Comparison of ENCODE assay signal across 31 cellular contexts in the genomic region with DNA sequence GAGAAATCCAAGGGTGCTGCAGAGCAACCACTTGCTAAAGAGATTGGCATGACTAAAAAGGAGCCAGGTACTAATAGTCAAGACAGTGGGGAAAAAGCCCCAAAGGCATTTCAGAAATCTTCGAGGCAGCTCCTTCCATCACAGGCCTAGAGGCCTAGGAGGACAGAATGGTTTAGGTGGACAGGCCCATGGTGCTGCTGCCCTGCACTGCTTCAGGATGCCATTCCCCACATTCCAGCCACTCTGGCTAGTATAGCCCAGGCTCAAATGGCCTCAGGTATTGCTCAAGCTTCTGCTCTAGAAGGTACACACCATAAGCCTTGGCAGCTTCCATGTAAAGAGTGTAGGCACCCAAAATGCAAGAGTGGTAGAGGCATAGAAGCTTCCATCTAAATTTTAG.
"Had no signal": no experiment of that assay in that cellular context is flagged by ENCODE, and none has a peak within 500 bp of the region (broad histone marks: within the 10 kb centered on the region; RNA-seq: fewer than 3 reads in every experiment).

No MANE protein-coding gene starts in this region.

- DNase-seq: activated B cell treated with CpG ODN at 0.5 μM for 24 hours; activated CD4-positive, alpha-beta memory T cell treated with anti-CD3 and anti-CD28 coated beads for 36 hours; activated CD4-positive, alpha-beta T cell treated with anti-CD3 and anti-CD28 coated beads, Interleukin-2, amount 10 ng/mL, durations not matched to agents 24 days and 14 days; activated CD8-positive, alpha-beta memory T cell treated with anti-CD3 and anti-CD28 coated beads, Interleukin-2, amount 10 ng/mL, durations not matched to agents 7 days and 5 days; activated CD8-positive, alpha-beta memory T cell treated with anti-CD3 and anti-CD28 coated beads, Interleukin-2, amount 50 U/mL, for 48 hours; activated CD8-positive, alpha-beta T cell treated with anti-CD3 and anti-CD28 coated beads, Interleukin-2, amount 10 ng/mL, durations not matched to agents 7 days and 5 days; activated gamma-delta T cell; activated naive CD4-positive, alpha-beta T cell; activated naive CD4-positive, alpha-beta T cell treated with anti-CD3 and anti-CD28 coated beads, Interleukin-2, amount 10 ng/mL, durations not matched to agents 7 days and 5 days; activated naive CD8-positive, alpha-beta T cell treated with anti-CD3 and anti-CD28 coated beads, Interleukin-2, amount 10 ng/mL, durations not matched to agents 7 days and 5 days; activated T-cell treated with anti-CD3 and anti-CD28 coated beads for 4 hours; activated T-cell treated with anti-CD3 and anti-CD28 coated beads, Interleukin-2, amount 50 U/mL, for 24 hours; activated T-cell treated with anti-CD3 and anti-CD28 coated beads, Interleukin-2, amount 50 U/mL, for 72 hours; amniotic stem cell; anterior cingulate cortex; caudate nucleus; cortex of kidney; dermis blood vessel endothelial cell; effector CD4-positive, alpha-beta T cell; effector memory CD8-positive, alpha-beta T cell; esophagus squamous epithelium; foreskin melanocyte; hippocampal formation; T-helper 17 cell; T1000; WERI-Rb-1 had no signal

- H3K9me3 ChIP-seq: gastroesophageal sphincter had no signal

- H3K27me3 ChIP-seq: esophagus squamous epithelium, gastroesophageal sphincter had no signal

- H3K36me3 ChIP-seq: esophagus squamous epithelium, gastroesophageal sphincter, WERI-Rb-1 had no signal

- H3K27ac ChIP-seq: esophagus squamous epithelium, gastroesophageal sphincter, WERI-Rb-1 had no signal

- H3K4me3 ChIP-seq: esophagus squamous epithelium, gastroesophageal sphincter had no signal

- ATAC-seq: activated CD4-positive, CD25-positive, alpha-beta regulatory T cell treated with anti-CD3 and anti-CD28 coated beads, Interleukin-2, amount 50 U/mL, for 24 hours; activated CD8-positive, alpha-beta memory T cell treated with anti-CD3 and anti-CD28 coated beads, Interleukin-2, amount 10 ng/mL, durations not matched to agents 7 days and 5 days; activated CD8-positive, alpha-beta T cell treated with anti-CD3 and anti-CD28 coated beads, Interleukin-2, amount 10 ng/mL, durations not matched to agents 7 days and 5 days; activated naive CD4-positive, alpha-beta T cell treated with anti-CD3 and anti-CD28 coated beads, Interleukin-2, amount 50 U/mL, for 72 hours; activated T-cell treated with anti-CD3 and anti-CD28 coated beads, Interleukin-2, amount 50 U/mL, for 72 hours; effector memory CD8-positive, alpha-beta T cell; gastroesophageal sphincter; T-helper 17 cell had no signal

- H3K4me1 ChIP-seq: esophagus squamous epithelium, gastroesophageal sphincter had no signal

- FAIRE-seq: astrocyte, colon had no signal
